In the genomic region with DNA sequence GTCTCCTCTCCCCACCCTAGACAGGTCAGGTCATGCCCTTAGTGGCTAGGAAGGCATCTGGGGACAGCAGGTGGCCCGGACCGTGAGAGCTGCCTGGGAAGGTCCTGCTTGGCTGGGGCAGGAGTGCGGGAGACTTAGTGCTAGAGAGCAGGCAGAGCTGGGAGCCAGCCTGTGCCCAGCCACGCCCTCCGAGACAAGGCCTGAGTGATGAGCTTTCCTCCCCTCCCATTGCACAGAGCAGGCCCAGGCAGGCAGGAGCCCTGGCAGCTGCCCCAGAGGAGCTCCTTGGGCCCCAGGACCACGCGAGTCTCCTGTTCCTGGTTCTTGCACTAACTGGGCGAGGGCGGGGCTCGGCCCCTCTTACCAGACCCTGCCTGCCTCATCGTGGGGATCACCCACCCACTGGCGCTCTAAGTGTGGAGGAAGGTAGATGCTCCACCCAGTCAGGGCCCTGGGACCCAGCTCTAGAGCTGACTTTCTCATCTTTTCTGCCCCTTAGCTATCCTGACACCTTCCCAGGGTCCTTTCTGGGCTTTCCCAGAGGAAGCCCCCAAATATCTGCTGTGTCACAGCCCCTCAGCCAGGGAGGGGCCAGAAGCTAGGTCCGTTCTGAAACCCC, we compare ENCODE assay signal across 9 cellular contexts. TPM values are rescaled to one million over a fixed set of nuclear protein-coding genes. Genes with fewer than 3 reads are reported as not detected.
DNase-seq lines count a peak whose midpoint lies in the region; ATAC-seq and TF ChIP-seq lines count a peak whose summit lies in the region.
"Had no signal": no experiment of that assay in that cellular context is flagged by ENCODE, and none has a peak within 500 bp of the region (broad histone marks: within the 10 kb centered on the region; RNA-seq: fewer than 3 reads in every experiment).

No MANE protein-coding gene starts in this region.

- no peak overlapping the region for H3K27ac Mint-ChIP-seq in activated CD8-positive, alpha-beta memory T cell treated with anti-CD3 and anti-CD28 coated beads, Interleukin-2, amount 10 ng/mL, durations not matched to agents 7 days and 5 days

- no peaks in the 10 kb centered on the region for H3K27me3 Mint-ChIP-seq in activated CD8-positive, alpha-beta memory T cell treated with anti-CD3 and anti-CD28 coated beads, Interleukin-2, amount 10 ng/mL, durations not matched to agents 7 days and 5 days

- WGBS in mesodermal cell (ENCODE audit: insufficient coverage in 2 of 2), 2 experiments = 92 to 96% methylated on average over 7 to 11 of the region's 13 CpGs

- H3K4me1 Mint-ChIP-seq in activated CD8-positive, alpha-beta memory T cell treated with anti-CD3 and anti-CD28 coated beads, Interleukin-2, amount 10 ng/mL, durations not matched to agents 7 days and 5 days = no peaks in the 10 kb centered on the region

- H3K4me2 ChIP-seq in Karpas-422 (ENCODE audit: low read depth, low read length, poor library complexity, severe bottlenecking) = no peak overlapping the region

- no peaks in the 10 kb centered on the region for H4K20me1 ChIP-seq in Karpas-422 (ENCODE audit: insufficient read depth, low read depth, low read length)

- no peak overlapping the region for H3K4me3 Mint-ChIP-seq in activated CD8-positive, alpha-beta memory T cell treated with anti-CD3 and anti-CD28 coated beads, Interleukin-2, amount 10 ng/mL, durations not matched to agents 7 days and 5 days

- no peaks in the 10 kb centered on the region for H3K9me2 ChIP-seq in Karpas-422 (replicated peaks; ENCODE audit: insufficient read depth, low read length)

- H3K4me3 ChIP-seq in AG10803 (ENCODE audit: low read length) (no peak overlapping the region), mesodermal cell (ENCODE audit: extremely low read depth, insufficient read depth, low read length, poor library complexity, severe bottlenecking) (no peak overlapping the region), Karpas-422 (ENCODE audit: low read length) (no peak overlapping the region)

- no peaks in the 10 kb centered on the region for H3K27me3 ChIP-seq in Karpas-422 (ENCODE audit: low read length)

- H2AFZ ChIP-seq in Karpas-422 (ENCODE audit: low read length) = no peak overlapping the region

- peak; percentile 93 for ATAC-seq in SK-N-SH treated with all-trans-retinoic acid at 6 μM for 48 hours
- ATAC-seq in activated CD8-positive, alpha-beta memory T cell treated with anti-CD3 and anti-CD28 coated beads, Interleukin-2, amount 10 ng/mL, durations not matched to agents 7 days and 5 days = no peak

- H3K36me3 ChIP-seq in mesodermal cell (ENCODE audit: control insufficient read depth, insufficient read depth, low read length) (no peaks in the 10 kb centered on the region), Karpas-422 (ENCODE audit: insufficient read depth, low read length) (no peaks in the 10 kb centered on the region)

- H3K4me1 ChIP-seq in mesodermal cell (ENCODE audit: control insufficient read depth, insufficient read depth, low read length, poor library complexity, severe bottlenecking) = peaks cover 25% of the 10 kb centered on the region
- peaks cover 3% of the 10 kb centered on the region; the same call in 1 of the 2 replicates for H3K4me1 ChIP-seq in Karpas-422 (ENCODE audit: low read length)
- H3K4me1 ChIP-seq: Caco-2 had no signal

- no peaks in the 10 kb centered on the region for H3K9me3 Mint-ChIP-seq in activated CD8-positive, alpha-beta memory T cell treated with anti-CD3 and anti-CD28 coated beads, Interleukin-2, amount 10 ng/mL, durations not matched to agents 7 days and 5 days (ENCODE audit: low read depth)

- DNase-seq in AG10803 (ENCODE audit: low read depth) = peak; percentile 38
- DNase-seq in LHCN-M2 (ENCODE audit: low read depth) = peak; percentile 63
- DNase-seq in activated CD8-positive, alpha-beta memory T cell treated with anti-CD3 and anti-CD28 coated beads, Interleukin-2, amount 50 U/mL, for 4 hours = no peak
- no peak for DNase-seq in Karpas-422
- no peak for DNase-seq in NCI-H2029 treated with DMSO at 0.1 percent for 48 hours (lab: John Stamatoyannopoulos, UW)
- no peak for DNase-seq in activated CD8-positive, alpha-beta memory T cell treated with anti-CD3 and anti-CD28 coated beads, Interleukin-2, amount 10 ng/mL, durations not matched to agents 7 days and 5 days
- DNase-seq: Caco-2 had no signal

- CTCF ChIA-PET in activated CD8-positive, alpha-beta memory T cell treated with anti-CD3 and anti-CD28 coated beads, Interleukin-2, amount 10 ng/mL, durations not matched to agents 7 days and 5 days (lab: Charles Lee) = interaction anchor here (1.3 kb wide), 1 partner anchor 27 kb away, joined by 3 read pairs; no protein-coding TSS in a partner anchor

- H3K9ac ChIP-seq in Karpas-422 (ENCODE audit: low read length) = no peak overlapping the region

- H3K9me3 ChIP-seq in mesodermal cell (ENCODE audit: control insufficient read depth, low read length) (no peaks in the 10 kb centered on the region), Karpas-422 (ENCODE audit: low read length) (no peaks in the 10 kb centered on the region)
- H3K9me3 ChIP-seq: Caco-2 had no signal

- TF ChIP-seq CTCF in AG10803 (conservative IDR thresholded peaks at IDR 0.05; ENCODE audit: low read length) = no peak

- H3K36me3 Mint-ChIP-seq in activated CD8-positive, alpha-beta memory T cell treated with anti-CD3 and anti-CD28 coated beads, Interleukin-2, amount 10 ng/mL, durations not matched to agents 7 days and 5 days = no peaks in the 10 kb centered on the region

- H3K27ac ChIP-seq in mesodermal cell (ENCODE audit: low read depth, low read length, severe bottlenecking) (peak overlapping the region; percentile 29), Karpas-422 (ENCODE audit: low read length) (no peak overlapping the region)

- H3K79me2 ChIP-seq in Karpas-422 (ENCODE audit: low read length) = no peaks in the 10 kb centered on the region

TF ChIP-seq in SK-N-SH treated with all-trans-retinoic acid at 6 μM for 48 hours, 23 proteins besides CTCF, POLR2A, EP300 and RAD21 (continues in another document):
- TF ChIP-seq ARNTL (CRISPR knock-in tag; IDR thresholded peaks at IDR 0.05; ENCODE audit: borderline replicate concordance, low read depth) = no peak
- TF ChIP-seq, protein P1, sequence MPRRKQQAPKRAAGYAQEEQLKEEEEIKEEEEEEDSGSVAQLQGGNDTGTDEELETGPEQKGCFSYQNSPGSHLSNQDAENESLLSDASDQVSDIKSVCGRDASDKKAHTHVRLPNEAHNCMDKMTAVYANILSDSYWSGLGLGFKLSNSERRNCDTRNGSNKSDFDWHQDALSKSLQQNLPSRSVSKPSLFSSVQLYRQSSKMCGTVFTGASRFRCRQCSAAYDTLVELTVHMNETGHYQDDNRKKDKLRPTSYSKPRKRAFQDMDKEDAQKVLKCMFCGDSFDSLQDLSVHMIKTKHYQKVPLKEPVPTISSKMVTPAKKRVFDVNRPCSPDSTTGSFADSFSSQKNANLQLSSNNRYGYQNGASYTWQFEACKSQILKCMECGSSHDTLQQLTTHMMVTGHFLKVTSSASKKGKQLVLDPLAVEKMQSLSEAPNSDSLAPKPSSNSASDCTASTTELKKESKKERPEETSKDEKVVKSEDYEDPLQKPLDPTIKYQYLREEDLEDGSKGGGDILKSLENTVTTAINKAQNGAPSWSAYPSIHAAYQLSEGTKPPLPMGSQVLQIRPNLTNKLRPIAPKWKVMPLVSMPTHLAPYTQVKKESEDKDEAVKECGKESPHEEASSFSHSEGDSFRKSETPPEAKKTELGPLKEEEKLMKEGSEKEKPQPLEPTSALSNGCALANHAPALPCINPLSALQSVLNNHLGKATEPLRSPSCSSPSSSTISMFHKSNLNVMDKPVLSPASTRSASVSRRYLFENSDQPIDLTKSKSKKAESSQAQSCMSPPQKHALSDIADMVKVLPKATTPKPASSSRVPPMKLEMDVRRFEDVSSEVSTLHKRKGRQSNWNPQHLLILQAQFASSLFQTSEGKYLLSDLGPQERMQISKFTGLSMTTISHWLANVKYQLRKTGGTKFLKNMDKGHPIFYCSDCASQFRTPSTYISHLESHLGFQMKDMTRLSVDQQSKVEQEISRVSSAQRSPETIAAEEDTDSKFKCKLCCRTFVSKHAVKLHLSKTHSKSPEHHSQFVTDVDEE (CRISPR knock-in tag; IDR thresholded peaks at IDR 0.05) = no peak
- TF ChIP-seq GLIS3 (CRISPR knock-in tag; IDR thresholded peaks at IDR 0.05) = no peak
- no peak for TF ChIP-seq ISL1 (CRISPR knock-in tag; IDR thresholded peaks at IDR 0.05)
- TF ChIP-seq TOX (CRISPR knock-in tag; IDR thresholded peaks at IDR 0.05; ENCODE audit: borderline replicate concordance) = no peak
- TF ChIP-seq, protein P2, sequence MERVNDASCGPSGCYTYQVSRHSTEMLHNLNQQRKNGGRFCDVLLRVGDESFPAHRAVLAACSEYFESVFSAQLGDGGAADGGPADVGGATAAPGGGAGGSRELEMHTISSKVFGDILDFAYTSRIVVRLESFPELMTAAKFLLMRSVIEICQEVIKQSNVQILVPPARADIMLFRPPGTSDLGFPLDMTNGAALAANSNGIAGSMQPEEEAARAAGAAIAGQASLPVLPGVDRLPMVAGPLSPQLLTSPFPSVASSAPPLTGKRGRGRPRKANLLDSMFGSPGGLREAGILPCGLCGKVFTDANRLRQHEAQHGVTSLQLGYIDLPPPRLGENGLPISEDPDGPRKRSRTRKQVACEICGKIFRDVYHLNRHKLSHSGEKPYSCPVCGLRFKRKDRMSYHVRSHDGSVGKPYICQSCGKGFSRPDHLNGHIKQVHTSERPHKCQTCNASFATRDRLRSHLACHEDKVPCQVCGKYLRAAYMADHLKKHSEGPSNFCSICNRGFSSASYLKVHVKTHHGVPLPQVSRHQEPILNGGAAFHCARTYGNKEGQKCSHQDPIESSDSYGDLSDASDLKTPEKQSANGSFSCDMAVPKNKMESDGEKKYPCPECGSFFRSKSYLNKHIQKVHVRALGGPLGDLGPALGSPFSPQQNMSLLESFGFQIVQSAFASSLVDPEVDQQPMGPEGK (CRISPR knock-in tag; IDR thresholded peaks at IDR 0.05; ENCODE audit: borderline replicate concordance) = no peak
- TF ChIP-seq RARB (CRISPR knock-in tag; IDR thresholded peaks at IDR 0.05) = no peak
- TF ChIP-seq ZFP3 (CRISPR knock-in tag; IDR thresholded peaks at IDR 0.05) = no peak
- TF ChIP-seq OSR1 (CRISPR knock-in tag; IDR thresholded peaks at IDR 0.05) = no peak
- TF ChIP-seq BACH2 (CRISPR knock-in tag; IDR thresholded peaks at IDR 0.05; ENCODE audit: borderline replicate concordance) = no peak

RNA-seq across cellular contexts. Expression of a gene that starts 44.9 kb away (rescaled TPM):
- total RNA-seq in LHCN-M2 (2014; rRNA removed) = 38.0 and 40.8 TPM in 2 replicates
- 19.9 TPM for polyA plus RNA-seq in LHCN-M2 (2012)
- polyA plus RNA-seq in mesodermal cell (2013, experiment 1 of 2) = 28.3 TPM
- polyA plus RNA-seq in mesodermal cell (2013, experiment 2 of 2) = 20.0 TPM
- 5.4 TPM in 1 of 2 replicates, not detected in the other for total RNA-seq in Karpas-422 (2014; rRNA removed; shearing (Covaris generic); ENCODE audit: low replicate concordance)
- total RNA-seq in activated CD8-positive, alpha-beta memory T cell treated with anti-CD3 and anti-CD28 coated beads, Interleukin-2, amount 10 ng/mL, durations not matched to agents 7 days and 5 days = 10 to 100 TPM; 10.1 to 12.3 TPM

Comparison
In these comparisons a context has a peak if more than half of its experiments do, and no peak if none do; other contexts are left out.
1. DNase-seq: peak in AG10803 (single experiment) and LHCN-M2 (single experiment); none in activated CD8-positive, alpha-beta memory T cell treated with anti-CD3 and anti-CD28 coated beads, Interleukin-2, amount 50 U/mL, for 4 hours (single experiment), Karpas-422 (single experiment), NCI-H2029 treated with DMSO at 0.1 percent for 48 hours (single experiment) and activated CD8-positive, alpha-beta memory T cell treated with anti-CD3 and anti-CD28 coated beads, Interleukin-2, amount 10 ng/mL, durations not matched to agents 7 days and 5 days (single experiment).